Comparison of ENCODE assay signal across 1 cellular context in genomic region chr1:205351984-205352713, GRCh38.
A peak's percentile ranks its signal among the peaks of the same experiment; 100 is the strongest.
TF ChIP-seq lines count a peak whose summit lies in the region.

No MANE protein-coding gene starts in this region.

TF ChIP-seq in HEK293, 187 proteins besides CTCF, POLR2A, EP300 and RAD21 (continued from another document):
- TF ChIP-seq ZNF221 (tag by site-specific recombination; IDR thresholded peaks at IDR 0.05; ENCODE audit: borderline replicate concordance) (no peak), ZNF704 (tag by site-specific recombination; IDR thresholded peaks at IDR 0.05) (no peak), TSHZ1 (tag by site-specific recombination; IDR thresholded peaks at IDR 0.05; ENCODE audit: borderline replicate concordance) (peak; percentile 35; the same call in 1 of the 2 replicates), ZNF48 (tag by site-specific recombination; IDR thresholded peaks at IDR 0.05) (no peak), ZBTB49 (tag by site-specific recombination; IDR thresholded peaks at IDR 0.05; ENCODE audit: low read depth) (no peak), ZNF2 (tag by site-specific recombination; IDR thresholded peaks at IDR 0.05) (no peak), ZBTB11 (tag by site-specific recombination; conservative IDR thresholded peaks at IDR 0.05; ENCODE audit: low read depth) (no peak), ZNF266 (tag by site-specific recombination; IDR thresholded peaks at IDR 0.05; ENCODE audit: low read depth) (no peak), ZNF639 (tag by site-specific recombination; IDR thresholded peaks at IDR 0.05) (no peak), HIC1 (tag by site-specific recombination; IDR thresholded peaks at IDR 0.05) (no peak), ZEB2 (tag by site-specific recombination; IDR thresholded peaks at IDR 0.05) (0 out of 2 replicates have a peak, but pooled peaks have one; percentile 35), ZNF529 (tag by site-specific recombination; IDR thresholded peaks at IDR 0.05; ENCODE audit: insufficient replicate concordance) (no peak), ELK4 (IDR thresholded peaks at IDR 0.05; ENCODE audit: borderline replicate concordance, low read depth, low read length) (no peak), ZNF121 (tag by site-specific recombination; IDR thresholded peaks at IDR 0.05) (no peak), ZNF707 (tag by site-specific recombination; IDR thresholded peaks at IDR 0.05) (no peak), GLIS1 (tag by site-specific recombination; IDR thresholded peaks at IDR 0.05) (peak; percentile 18; the same call in 1 of the 2 replicates), ZNF146 (tag by site-specific recombination; IDR thresholded peaks at IDR 0.05) (no peak), ZNF548 (tag by site-specific recombination; IDR thresholded peaks at IDR 0.05) (no peak), ZNF626 (tag by site-specific recombination; IDR thresholded peaks at IDR 0.05) (no peak), ZXDB (tag by site-specific recombination; IDR thresholded peaks at IDR 0.05) (no peak), KLF9 (tag by site-specific recombination; IDR thresholded peaks at IDR 0.05; ENCODE audit: low read depth) (no peak), ZBTB6 (tag by site-specific recombination; IDR thresholded peaks at IDR 0.05) (no peak), ZNF112 (tag by site-specific recombination; IDR thresholded peaks at IDR 0.05) (no peak), ZNF335 (tag by site-specific recombination; conservative IDR thresholded peaks at IDR 0.05) (peak; percentile 68)
